23 cellular contexts compared by ENCODE assay signal in the genomic region with DNA sequence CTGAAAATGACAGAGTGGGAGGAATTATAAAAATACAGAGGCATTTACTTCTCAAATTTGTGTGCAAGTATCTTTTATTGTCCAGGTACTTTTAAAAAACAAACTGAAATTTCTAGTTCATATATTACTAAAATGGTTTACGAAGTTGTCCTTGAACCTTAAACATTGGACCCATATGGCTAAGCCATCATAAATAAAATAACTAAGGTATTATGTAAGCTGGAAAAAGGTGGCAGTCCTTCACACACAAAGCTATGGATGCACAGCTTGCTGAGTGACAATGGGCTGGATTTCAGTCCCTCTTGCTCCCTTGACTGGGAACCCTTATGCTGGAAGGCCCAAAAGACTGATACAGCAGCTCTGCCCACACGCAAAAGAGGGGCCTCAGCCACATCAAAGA.
"Had no signal": no experiment of that assay in that cellular context is flagged by ENCODE, and none has a peak within 500 bp of the region (broad histone marks: within the 10 kb centered on the region; RNA-seq: fewer than 3 reads in every experiment).

No MANE protein-coding gene starts in this region.

- H3K4me2 ChIP-seq: SK-N-SH had no signal

- H3K4me1 ChIP-seq: breast epithelium, spleen had no signal

- ATAC-seq: activated T-cell treated with anti-CD3 and anti-CD28 coated beads, Interleukin-2, amount 50 U/mL, for 4 hours; activated T-helper 17 cell treated with anti-CD3 and anti-CD28 coated beads, Interleukin-2, amount 50 U/mL, for 72 hours; left cardiac atrium; naive thymus-derived CD4-positive, alpha-beta T cell; WTC11 had no signal

- H3K4me3 ChIP-seq: breast epithelium, ovary, prostate gland, spleen, thyroid gland had no signal

- H3K9ac ChIP-seq: SK-N-SH had no signal

- H3K9me3 ChIP-seq: breast epithelium, ovary, prostate gland, SK-N-SH, spleen, thyroid gland had no signal

- H3K36me3 ChIP-seq: breast epithelium, ovary, prostate gland, spleen, thyroid gland had no signal

- DNase-seq: activated CD4-positive, alpha-beta memory T cell treated with anti-CD3 and anti-CD28 coated beads, Interleukin-2, amount 10 ng/mL, durations not matched to agents 7 days and 5 days; activated CD4-positive, alpha-beta T cell treated with anti-CD3 and anti-CD28 coated beads for 1 hour; activated CD4-positive, alpha-beta T cell treated with anti-CD3 and anti-CD28 coated beads, Interleukin-2, amount 10 ng/mL, durations not matched to agents 7 days and 5 days; activated CD8-positive, alpha-beta memory T cell treated with anti-CD3 and anti-CD28 coated beads, Interleukin-2, amount 50 U/mL, for 48 hours; activated gamma-delta T cell treated with Interleukin-2 at 50 U/mL for 16 hours; activated naive CD4-positive, alpha-beta T cell treated with anti-CD3 and anti-CD28 coated beads, Interleukin-2, amount 50 U/mL, for 16 hours; activated T-cell treated with anti-CD3 and anti-CD28 coated beads, Interleukin-2, amount 50 U/mL, for 4 hours; central memory CD4-positive, alpha-beta T cell; effector CD4-positive, alpha-beta T cell; glutamatergic neuron; left cardiac atrium; mammary epithelial cell; naive thymus-derived CD4-positive, alpha-beta T cell; ovary; SK-N-SH; spleen; stimulated activated naive CD4-positive, alpha-beta T cell treated with Interleukin-2 at 50 U/mL for 16 hours; T-helper 2 cell; thyroid gland had no signal

- H3K9me2 ChIP-seq: SK-N-SH had no signal

- H3K27ac ChIP-seq: ovary, spleen, thyroid gland had no signal

- H3K27me3 ChIP-seq: breast epithelium, ovary, spleen, thyroid gland had no signal
